ENCODE assay signal across 23 cellular contexts in genomic region chr2:105134076-105134475, GRCh38.
DNase-seq lines count a peak whose midpoint lies in the region; ATAC-seq and TF ChIP-seq lines count a peak whose summit lies in the region.
"Had no signal": no experiment of that assay in that cellular context is flagged by ENCODE, and none has a peak within 500 bp of the region (broad histone marks: within the 10 kb centered on the region; RNA-seq: fewer than 3 reads in every experiment).

No MANE protein-coding gene starts in this region.

- peaks cover 0 to 16% (median 0%) of the 10 kb centered on the region in 7 donors for H3K27me3 ChIP-seq in heart right ventricle

- no peaks in the 10 kb centered on the region for H3K36me3 ChIP-seq in heart right ventricle
- H3K36me3 ChIP-seq: MG63 had no signal

- peak; percentile 25 for DNase-seq in GM03348 (ENCODE audit: low spot score)
- DNase-seq in fibroblast of peridontal ligament (ENCODE audit: extremely low read depth) = peak; percentile 4
- no peak for DNase-seq in heart right ventricle
- DNase-seq in DMS114 treated with DMSO at 0.1 percent for 48 hours (lab: John Stamatoyannopoulos, UW; ENCODE audit: unreplicated experiment) = no peak
- no peak for DNase-seq in nucleus accumbens (lab: John Stamatoyannopoulos, UW)
- DNase-seq: AML-193; C1 segment of cervical spinal cord; Calu3; CD8-positive, alpha-beta T cell; DMS53; Kasumi-1; MG63; NCI-H1048; NCI-H1417 treated with DMSO at 0.1 percent for 48 hours; NCI-H187; NCI-H446 treated with DMSO at 0.1 percent for 48 hours; NCI-H526 treated with DMSO at 0.1 percent for 48 hours; RPMI8226; SHP77; SW 1271 had no signal

- H3K9me3 ChIP-seq in heart right ventricle = no peaks in the 10 kb centered on the region
- H3K9me3 ChIP-seq: MG63 had no signal

- H3K4me3 ChIP-seq in heart right ventricle = no peak overlapping the region
- H3K4me3 ChIP-seq: GM12878, MG63 had no signal

- ATAC-seq in heart right ventricle (no peak), GM21390 (IDR thresholded peaks at IDR 0.05; ENCODE audit: unreplicated experiment) (no peak)
- ATAC-seq: CD8-positive, alpha-beta T cell; GM12878 had no signal

- H3K4me1 ChIP-seq in heart right ventricle = no peaks in the 10 kb centered on the region

- H3K27ac ChIP-seq in VCaP (no peak overlapping the region), heart right ventricle (no peak overlapping the region)

- intact Hi-C loops in heart right ventricle (cut with DNase I) = no loop called here

- whole genome bisulfite sequencing in heart right ventricle, 2 donors = 62 to 69% methylated on average over 3 of the region's 3 CpGs

- TF ChIP-seq CTCF in VCaP (conservative IDR thresholded peaks at IDR 0.05) (0 out of 2 replicates have a peak, but pooled peaks have one; percentile 10), heart right ventricle (IDR thresholded peaks at IDR 0.05) (no peak)

Comparison
In these comparisons a context has a peak if more than half of its experiments do, and no peak if none do; other contexts are left out.
1. DNase-seq: peak in GM03348 (single experiment) and fibroblast of peridontal ligament (single experiment); none in heart right ventricle (0 of 2), DMS114 treated with DMSO at 0.1 percent for 48 hours (single experiment) and nucleus accumbens (0 of 56).